Comparison of ENCODE assay signal across 18 cellular contexts in the genomic region with DNA sequence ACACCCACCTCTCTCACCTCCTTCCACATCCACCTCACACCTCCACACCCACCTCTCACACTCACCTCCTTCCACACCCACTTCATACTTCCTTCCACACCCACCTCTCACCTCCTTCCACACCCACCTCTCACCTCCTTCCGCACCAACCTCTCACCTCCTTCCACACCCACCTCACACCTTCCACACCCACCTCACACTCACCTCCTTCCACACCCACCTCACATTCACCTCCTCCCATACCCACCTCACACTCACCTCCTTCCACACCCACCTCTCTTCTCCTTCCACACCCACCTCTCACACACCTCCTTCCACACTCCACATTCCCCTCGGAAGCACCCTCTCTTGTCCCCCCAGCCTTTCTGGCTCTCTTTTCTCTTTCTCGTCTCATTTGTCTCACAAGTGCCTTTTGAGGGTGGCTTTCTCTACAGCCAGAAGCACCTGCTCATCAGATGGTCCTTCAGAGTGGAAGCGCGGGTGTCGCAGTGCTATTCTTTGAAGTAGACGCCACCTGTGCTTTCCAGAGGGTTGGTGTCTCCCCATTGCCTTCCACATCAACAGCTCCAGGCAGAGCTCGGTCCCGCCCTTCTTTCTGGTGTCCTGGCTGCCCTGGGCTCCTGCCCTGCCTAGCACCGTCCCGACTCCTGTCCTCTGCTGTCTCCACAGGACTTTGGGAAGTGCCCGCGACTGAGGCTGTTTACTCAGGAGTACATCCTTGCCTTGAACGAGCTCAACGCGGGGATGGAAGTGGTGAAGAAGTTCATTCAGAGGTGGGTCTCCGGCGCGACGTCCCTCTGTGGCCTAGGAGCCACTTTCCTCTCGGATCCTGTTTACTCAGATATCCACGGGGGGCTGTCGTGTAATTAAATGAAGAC.
A peak's percentile ranks its signal among the peaks of the same experiment; 100 is the strongest.
DNase-seq lines count a peak whose midpoint lies in the region; ATAC-seq and TF ChIP-seq lines count a peak whose summit lies in the region.
"Had no signal": no experiment of that assay in that cellular context is flagged by ENCODE, and none has a peak within 500 bp of the region (broad histone marks: within the 10 kb centered on the region; RNA-seq: fewer than 3 reads in every experiment).

No MANE protein-coding gene starts in this region.

- no peak for ATAC-seq in natural killer cell
- ATAC-seq in esophagus mucosa, result no peak
- ATAC-seq: upper lobe of right lung had no signal

- no peak for DNase-seq in T-helper 2 cell treated with Interferon-gamma antibody and Interleukin-4, amounts not matched to agents 5 μg/mL and 100 μg/mL, for 36 hours (ENCODE audit: low spot score)
- DNase-seq in T-helper 2 cell (no peak), Calu3 (no peak), NCI-H510A treated with DMSO at 0.1 percent for 48 hours (lab: John Stamatoyannopoulos, UW) (peak; percentile 85), natural killer cell (no peak), MCF 10A (ENCODE audit: unreplicated experiment) (no peak), COR-L47 (lab: John Stamatoyannopoulos, UW) (no peak)
- DNase-seq: activated CD4-positive, CD25-positive, alpha-beta regulatory T cell; adrenal gland; central memory CD4-positive, alpha-beta T cell; DND-41; effector CD8-positive, alpha-beta T cell; NCI-H1105 treated with DMSO at 0.1 percent for 48 hours; NCI-H524 treated with DMSO at 0.1 percent for 48 hours; SHP77 treated with DMSO at 0.1 percent for 48 hours; upper lobe of right lung had no signal

- H3K9me3 Mint-ChIP-seq in T-helper 2 cell treated with Interferon-gamma antibody and Interleukin-4, amounts not matched to agents 5 μg/mL and 100 μg/mL, for 36 hours, result no peaks in the 10 kb centered on the region
- H3K9me3 Mint-ChIP-seq in Calu3 (ENCODE audit: low read depth, unreplicated experiment) (no peaks in the 10 kb centered on the region), natural killer cell (peaks cover 2 to 3% of the 10 kb centered on the region in 2 donors), MCF 10A (ENCODE audit: unreplicated experiment) (no peaks in the 10 kb centered on the region)
- H3K9me3 Mint-ChIP-seq: T-helper 1 cell treated with Interleukin-12 subunit alpha and Interleukin-12 subunit beta and Interleukin-4 antibody, amounts not matched to agents 30 μg/mL and 1 μg/mL, for 36 hours had no signal

- H3K4me3 Mint-ChIP-seq in T-helper 2 cell treated with Interferon-gamma antibody and Interleukin-4, amounts not matched to agents 5 μg/mL and 100 μg/mL, for 36 hours, result no peak overlapping the region
- H3K4me3 Mint-ChIP-seq in Calu3 (ENCODE audit: low read depth, unreplicated experiment) (no peak overlapping the region), natural killer cell (no peak overlapping the region), MCF 10A (ENCODE audit: unreplicated experiment) (no peak overlapping the region)
- H3K4me3 Mint-ChIP-seq: T-helper 1 cell treated with Interleukin-12 subunit alpha and Interleukin-12 subunit beta and Interleukin-4 antibody, amounts not matched to agents 30 μg/mL and 1 μg/mL, for 36 hours had no signal

- intact Hi-C loops in Calu3 (cut with micrococcal nuclease; ENCODE audit: unreplicated experiment), result no loop called here
- intact Hi-C loops in natural killer cell (cut with micrococcal nuclease), result no loop called here
- intact Hi-C loops in MCF 10A (cut with micrococcal nuclease), result no loop called here

- H3K27ac Mint-ChIP-seq in T-helper 2 cell treated with Interferon-gamma antibody and Interleukin-4, amounts not matched to agents 5 μg/mL and 100 μg/mL, for 36 hours, result peak overlapping the region; percentile 21
- H3K27ac Mint-ChIP-seq in Calu3 (ENCODE audit: unreplicated experiment) (peak overlapping the region; percentile 45), natural killer cell (peak overlapping the region; percentile 84 to 90), MCF 10A (ENCODE audit: low read depth, unreplicated experiment) (no peak overlapping the region)
- H3K27ac Mint-ChIP-seq: T-helper 1 cell treated with Interleukin-12 subunit alpha and Interleukin-12 subunit beta and Interleukin-4 antibody, amounts not matched to agents 30 μg/mL and 1 μg/mL, for 36 hours had no signal

- H3K27me3 Mint-ChIP-seq in T-helper 2 cell treated with Interferon-gamma antibody and Interleukin-4, amounts not matched to agents 5 μg/mL and 100 μg/mL, for 36 hours (ENCODE audit: low read depth), result no peaks in the 10 kb centered on the region
- H3K27me3 Mint-ChIP-seq in Calu3 (ENCODE audit: unreplicated experiment) (no peaks in the 10 kb centered on the region), natural killer cell (ENCODE audit: low read depth in 2 of 2) (no peaks in the 10 kb centered on the region), MCF 10A (ENCODE audit: insufficient read depth, unreplicated experiment) (no peaks in the 10 kb centered on the region)

- POLR2A ChIA-PET in MCF 10A (lab: Yijun Ruan, JAX), result no interaction called here

- peaks cover 31% of the 10 kb centered on the region for H3K36me3 Mint-ChIP-seq in T-helper 2 cell treated with Interferon-gamma antibody and Interleukin-4, amounts not matched to agents 5 μg/mL and 100 μg/mL, for 36 hours (ENCODE audit: low read depth)
- peaks cover 32% of the 10 kb centered on the region for H3K36me3 Mint-ChIP-seq in Calu3 (ENCODE audit: insufficient read depth, unreplicated experiment)
- no peaks in the 10 kb centered on the region for H3K36me3 Mint-ChIP-seq in natural killer cell
- H3K36me3 Mint-ChIP-seq in MCF 10A (ENCODE audit: insufficient read depth, unreplicated experiment), result peaks cover 35% of the 10 kb centered on the region

- peaks cover 2% of the 10 kb centered on the region for H3K4me1 Mint-ChIP-seq in T-helper 2 cell treated with Interferon-gamma antibody and Interleukin-4, amounts not matched to agents 5 μg/mL and 100 μg/mL, for 36 hours (ENCODE audit: low read depth)
- H3K4me1 Mint-ChIP-seq in Calu3 (ENCODE audit: low read depth, unreplicated experiment) (no peaks in the 10 kb centered on the region), natural killer cell (peaks cover 13 to 37% of the 10 kb centered on the region in 2 donors), MCF 10A (ENCODE audit: insufficient read depth, unreplicated experiment) (no peaks in the 10 kb centered on the region)

- BruUV-seq in Calu3 (replicated peaks; lab: Mats Ljungman, UMichigan), result no TSS peak
- no TSS peak for BruUV-seq in MCF 10A (replicated peaks; lab: Mats Ljungman, UMichigan)

- TF ChIP-seq CTCF in Calu3 (IDR thresholded peaks at IDR 0.05; ENCODE audit: unreplicated experiment), result no peak
- no peak for TF ChIP-seq CTCF in natural killer cell (IDR thresholded peaks at IDR 0.05)
- TF ChIP-seq CTCF in MCF 10A (IDR thresholded peaks at IDR 0.05; ENCODE audit: unreplicated experiment), result no peak

- CTCF ChIA-PET in Calu3 (lab: Charles Lee) (no interaction called here), MCF 10A (lab: Yijun Ruan, JAX) (interaction anchor here (0.6 kb wide), 1 partner anchor 233 kb away, joined by 3 read pairs; no protein-coding TSS in a partner anchor)
